Comparison of ENCODE assay signal across 10 cellular contexts in the genomic region with DNA sequence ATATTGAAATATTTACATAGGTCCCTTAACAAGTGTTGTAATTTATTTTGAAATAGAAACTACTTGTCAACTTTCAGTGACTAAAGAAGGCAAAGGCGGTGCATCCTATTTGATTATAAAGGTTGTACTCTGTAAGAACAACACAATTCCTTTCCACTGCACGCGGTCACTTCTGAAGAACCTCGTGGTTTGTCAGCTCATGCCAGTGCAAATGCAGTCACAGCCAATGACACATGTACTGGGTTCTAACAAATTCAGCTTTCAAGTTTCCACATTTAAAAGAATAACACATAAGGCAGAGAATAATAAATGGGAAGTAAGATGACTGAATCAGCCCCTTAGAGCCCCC. TPM values are rescaled to one million over a fixed set of nuclear protein-coding genes. Genes with fewer than 3 reads are reported as not detected.
DNase-seq lines count a peak whose midpoint lies in the region; ATAC-seq, FAIRE-seq and TF ChIP-seq lines count a peak whose summit lies in the region.
"Had no signal": no experiment of that assay in that cellular context is flagged by ENCODE, and none has a peak within 500 bp of the region (broad histone marks: within the 10 kb centered on the region; RNA-seq: fewer than 3 reads in every experiment).

No MANE protein-coding gene starts in this region.

- peaks cover 1% of the 10 kb centered on the region for H3K27me3 Mint-ChIP-seq in memory B cell

- RAD21 ChIA-PET in HCT116 (lab: Charles Lee; ENCODE audit: low non-redundant PET in 1 of 2, low total read pairs in 2 of 2, uncharacterized antibody in 2 of 2, unreplicated experiment in 2 of 2), result no interaction called here

- ATAC-seq in A549 (no peak), HCT116 (no peak), memory B cell (ENCODE audit: low read depth) (no peak), HG03196 (IDR thresholded peaks at IDR 0.05; ENCODE audit: unreplicated experiment) (no peak)

- H3K9me3 ChIP-seq in A549 (no peaks in the 10 kb centered on the region), HCT116 (ENCODE audit: control insufficient read depth in 1 of 2, insufficient read depth in 1 of 2, low read depth in 1 of 2, low read length in 2 of 2) (no peaks in the 10 kb centered on the region), adipocyte (ENCODE audit: control insufficient read depth, low read length) (no peaks in the 10 kb centered on the region)
- H3K9me3 ChIP-seq: pancreas had no signal

- H3K27ac ChIP-seq in A549 (peak overlapping the region; percentile 87 to 92), HCT116 (ENCODE audit: low read depth, low read length) (no peak overlapping the region)

- H3K4me2 ChIP-seq in A549 (peak overlapping the region; percentile 58), HCT116 (ENCODE audit: low read length) (peak overlapping the region; percentile 34; the same call in 1 of the 2 replicates)

- no peaks in the 10 kb centered on the region for H3K9me3 Mint-ChIP-seq in memory B cell

- intact Hi-C loops in HCT116 (cut with micrococcal nuclease), result no loop called here

- POLR2A ChIA-PET in A549 (lab: Yijun Ruan, JAX), result no interaction called here
- POLR2A ChIA-PET in HCT116 (lab: Charles Lee), result no interaction called here

- FAIRE-seq in A549 (lab: Jason Lieb, UNC), result no peak
- FAIRE-seq: GM18507 had no signal

- H3K27me3 ChIP-seq in HCT116 (ENCODE audit: insufficient read depth, low read length) (no peaks in the 10 kb centered on the region), adipocyte (replicated peaks; ENCODE audit: control insufficient read depth, insufficient read depth, low read length) (no peaks in the 10 kb centered on the region), H7 (ENCODE audit: control insufficient read depth, insufficient read depth, low read length) (no peaks in the 10 kb centered on the region)
- H3K27me3 ChIP-seq: pancreas had no signal

- DNase-seq in A549 (ENCODE audit: low read depth in 1 of 2, low spot score in 1 of 2), result peak in 1 of 2 experiments; percentile 20
- no peak for DNase-seq in HCT116 (ENCODE audit: low read depth, low spot score)
- no peak for DNase-seq in adipocyte (ENCODE audit: low read depth)
- DNase-seq in memory B cell (ENCODE audit: low spot score in 2 of 2), result no peak
- DNase-seq in H7, result no peak
- DNase-seq in NCI-H1105 (lab: John Stamatoyannopoulos, UW), result no peak
- DNase-seq in Ammon's horn (ENCODE audit: low spot score), result no peak

- no peak overlapping the region for H2AFZ ChIP-seq in HCT116 (ENCODE audit: low read depth, low read length, poor library complexity, severe bottlenecking)

- TF ChIP-seq RAD21 in A549 (conservative IDR thresholded peaks at IDR 0.05 in 1 of 2, IDR thresholded peaks at IDR 0.05 in 1 of 2) (no peak), HCT116 (IDR thresholded peaks at IDR 0.05; ENCODE audit: low read depth) (no peak)

- no peaks in the 10 kb centered on the region for H3K79me2 ChIP-seq in HCT116 (ENCODE audit: insufficient read depth, low read length)

- no TSS peak for BruUV-seq in HCT116 (replicated peaks; lab: Mats Ljungman, UMichigan)

- H3K4me1 ChIP-seq in A549 (peaks cover 69% of the 10 kb centered on the region), HCT116 (ENCODE audit: control insufficient read depth in 1 of 2, insufficient read depth in 2 of 2, low read length in 2 of 2) (peaks cover 11 to 13% of the 10 kb centered on the region in 2 experiments), adipocyte (ENCODE audit: control insufficient read depth, insufficient read depth, low read length) (peaks cover 70% of the 10 kb centered on the region)

- H3K36me3 ChIP-seq in HCT116 (ENCODE audit: control insufficient read depth in 1 of 2, insufficient read depth in 2 of 2, low read length in 2 of 2) (no peaks in the 10 kb centered on the region), adipocyte (ENCODE audit: control insufficient read depth, insufficient read depth, low read length, severe bottlenecking) (peaks cover 57% of the 10 kb centered on the region), H7 (replicated peaks; ENCODE audit: control insufficient read depth, insufficient read depth, low read length) (peaks cover 2% of the 10 kb centered on the region)

- H3K4me1 Mint-ChIP-seq in memory B cell, result no peaks in the 10 kb centered on the region

- no peak for TF ChIP-seq EP300 in A549 (IDR thresholded peaks at IDR 0.05)

- TF ChIP-seq CTCF in A549 (IDR thresholded peaks at IDR 0.05) (no peak), HCT116 (IDR thresholded peaks at IDR 0.05 in 2 of 3, conservative IDR thresholded peaks at IDR 0.05 in 1 of 3; ENCODE audit: borderline replicate concordance in 1 of 3, insufficient read depth in 1 of 3, low read depth in 2 of 3, low read length in 2 of 3) (no peak)

- no peak overlapping the region for H3K4me3 Mint-ChIP-seq in memory B cell

- CTCF ChIA-PET in A549 (lab: Yijun Ruan, JAX) (interaction anchor here (1.2 to 2.7 kb wide), 2 partner anchors 10 to 45 kb away, joined by 3 to 8 read pairs; no protein-coding TSS in a partner anchor), HCT116 (lab: Charles Lee) (no interaction called here)

- no peaks in the 10 kb centered on the region for H3K9me2 ChIP-seq in HCT116 (ENCODE audit: insufficient read depth)

- WGBS in A549 (ENCODE audit: missing lambda C conversion rate), result 58% methylated on average over 4 of the region's 4 CpGs

- no peak overlapping the region for H3K4me3 ChIP-seq in A549
- H3K4me3 ChIP-seq in HCT116 (replicated peaks in 1 of 2; ENCODE audit: low read depth in 1 of 2, low read length in 2 of 2), result no peak overlapping the region
- peak overlapping the region; percentile 14 for H3K4me3 ChIP-seq in adipocyte (ENCODE audit: low read length)
- no peak overlapping the region for H3K4me3 ChIP-seq in H7 (ENCODE audit: insufficient read depth, low read depth, low read length)
- H3K4me3 ChIP-seq: pancreas had no signal

- H3K9ac ChIP-seq in HCT116 (ENCODE audit: low read length) (no peak overlapping the region), adipocyte (ENCODE audit: low read length) (peak overlapping the region; percentile 78)

- no peak for TF ChIP-seq POLR2A in A549 (IDR thresholded peaks at IDR 0.05; ENCODE audit: low read length)
- TF ChIP-seq POLR2A in HCT116 (IDR thresholded peaks at IDR 0.05; ENCODE audit: borderline replicate concordance, extremely low read depth, insufficient read depth, insufficient read length), result no peak

- peak overlapping the region; percentile 35 for H3K27ac Mint-ChIP-seq in memory B cell

- H4K20me1 ChIP-seq in HCT116 (ENCODE audit: insufficient read depth), result no peaks in the 10 kb centered on the region

- peaks cover 13% of the 10 kb centered on the region for H3K36me3 Mint-ChIP-seq in memory B cell

TF ChIP-seq in A549, 52 proteins besides CTCF, POLR2A, EP300 and RAD21 (continues in another document):
- TF ChIP-seq JUNB (IDR thresholded peaks at IDR 0.05) (no peak), JUN (IDR thresholded peaks at IDR 0.05) (no peak), HOXB5 (CRISPR knock-in tag; IDR thresholded peaks at IDR 0.05) (no peak), ZC3H11A (IDR thresholded peaks at IDR 0.05) (no peak), HOXB13 (CRISPR knock-in tag; IDR thresholded peaks at IDR 0.05; ENCODE audit: low read depth) (no peak), NFE2L2 (conservative IDR thresholded peaks at IDR 0.05; ENCODE audit: low read length) (no peak), ESRRA (IDR thresholded peaks at IDR 0.05; ENCODE audit: borderline replicate concordance, low read length) (no peak), KDM5A (IDR thresholded peaks at IDR 0.05) (no peak), MAFK (IDR thresholded peaks at IDR 0.05; ENCODE audit: partially characterized antibody) (no peak), RNF2 (IDR thresholded peaks at IDR 0.05; ENCODE audit: borderline replicate concordance, low read depth) (no peak)
- TF ChIP-seq, protein P1, sequence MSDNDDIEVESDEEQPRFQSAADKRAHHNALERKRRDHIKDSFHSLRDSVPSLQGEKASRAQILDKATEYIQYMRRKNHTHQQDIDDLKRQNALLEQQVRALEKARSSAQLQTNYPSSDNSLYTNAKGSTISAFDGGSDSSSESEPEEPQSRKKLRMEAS (IDR thresholded peaks at IDR 0.05), result no peak; the same call in 1 of the 2 replicates

TF ChIP-seq in HCT116, 20 proteins besides CTCF, POLR2A, EP300 and RAD21:
- no peak for TF ChIP-seq SP1 (IDR thresholded peaks at IDR 0.05; ENCODE audit: low read depth)
- TF ChIP-seq CEBPB (IDR thresholded peaks at IDR 0.05; ENCODE audit: low read depth), result 0 out of 2 replicates have a peak, but pooled peaks have one; percentile 2
- no peak for TF ChIP-seq EZH2 (IDR thresholded peaks at IDR 0.05)

RNA-seq across cellular contexts. Expression of a gene that starts 39.8 kb away (rescaled TPM):
- 132 and 134 TPM in 2 replicates for polyA plus RNA-seq in A549 (2011; rRNA removed)
- 112 and 145 TPM in 2 replicates for polyA plus RNA-seq in A549 (2012; cell fraction: cytosol; rRNA removed)
- 49.4 and 73.1 TPM in 2 replicates for polyA plus RNA-seq in A549 (2012; cell fraction: nucleus; rRNA removed)
- polyA plus RNA-seq in A549 (2017; fragmentation: RNase III; extraction: RNeasy Plus Mini Kit Qiagen cat#74134 plus additional on column Dnase treatment), result 227 to 287 TPM (median 267 TPM) in 3 replicates
- polyA minus RNA-seq in A549 (2011; rRNA and poly(A)+ RNA removed), result 38.3 and 46.0 TPM in 2 replicates
- 37.7 TPM for total RNA-seq in HCT116 (2021; ENCODE audit: unreplicated experiment)
- 33.0 and 38.8 TPM in 2 replicates for polyA plus RNA-seq in HCT116 (2012)
- total RNA-seq in H7 (2014; rRNA removed; shearing (Covaris generic)), result 104 and 130 TPM in 2 replicates
